Comparison of ENCODE assay signal across 12 cellular contexts in the genomic region with DNA sequence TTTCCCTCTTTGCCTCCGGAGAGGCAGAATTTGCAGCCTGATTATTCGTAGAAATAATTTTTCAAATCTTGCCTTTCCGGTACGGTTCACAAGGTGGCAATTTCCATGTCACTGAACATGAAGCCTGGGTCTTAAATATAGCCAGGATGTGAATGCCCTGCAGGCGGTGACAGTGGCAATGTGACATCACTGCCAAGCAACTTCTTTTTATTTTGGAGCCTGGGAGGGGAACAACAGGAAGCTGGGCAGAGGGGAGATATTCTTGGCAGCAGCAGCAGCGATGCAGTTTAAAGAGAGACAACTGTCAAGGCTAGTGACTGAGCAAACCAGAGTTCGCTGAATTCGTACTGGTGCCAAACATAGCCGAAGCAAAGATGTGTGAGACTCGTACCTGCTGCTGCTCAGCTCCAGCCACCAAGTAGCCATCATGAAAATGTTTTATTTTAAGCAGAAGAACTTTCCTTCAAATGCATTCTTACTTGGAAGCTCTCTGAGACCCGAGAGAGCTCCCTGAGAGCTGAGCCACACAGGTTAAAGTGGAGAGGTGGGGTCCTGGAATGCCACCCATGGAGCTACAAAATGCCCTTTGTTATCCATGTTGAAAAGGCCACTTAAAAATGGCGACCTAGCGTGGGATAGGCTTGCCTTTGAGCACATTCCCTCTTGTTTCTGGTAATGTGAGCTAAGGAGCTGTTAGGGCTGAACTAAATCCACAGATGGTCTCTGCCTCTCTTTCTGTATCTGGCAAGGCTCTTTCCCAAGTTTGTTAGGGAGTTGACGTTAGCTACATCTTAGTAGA.
A peak's percentile ranks its signal among the peaks of the same experiment; 100 is the strongest.
DNase-seq lines count a peak whose midpoint lies in the region; FAIRE-seq and TF ChIP-seq lines count a peak whose summit lies in the region.
"Had no signal": no experiment of that assay in that cellular context is flagged by ENCODE, and none has a peak within 500 bp of the region (broad histone marks: within the 10 kb centered on the region; RNA-seq: fewer than 3 reads in every experiment).

No MANE protein-coding gene starts in this region.

- H3K27ac Mint-ChIP-seq in endodermal cell = peak overlapping the region; percentile 77

- DNase-seq in NCI-H1417 (lab: John Stamatoyannopoulos, UW) (peak in 2 of 3 experiments; percentile 3 to 43), NCI-H1417 treated with DMSO at 0.1 percent for 48 hours (lab: John Stamatoyannopoulos, UW) (no peak), NCI-H2227 treated with DMSO at 0.1 percent for 48 hours (lab: John Stamatoyannopoulos, UW) (peak; percentile 37), endodermal cell (peak; percentile 87), posterior vena cava (ENCODE audit: low spot score) (peak; percentile 57), RCC 7860 (ENCODE audit: low spot score) (no peak), DMS53 (lab: John Stamatoyannopoulos, UW) (no peak), NCI-H1436 (lab: John Stamatoyannopoulos, UW) (no peak)
- DNase-seq: activated CD4-positive, CD25-positive, alpha-beta regulatory T cell; aorta; NCI-H226 had no signal

- no peak overlapping the region for H3K4me3 ChIP-seq in endodermal cell (ENCODE audit: low read length)

- 39 to 57% methylated on average over 13 to 14 of the region's 14 CpGs for WGBS in endodermal cell (ENCODE audit: insufficient coverage in 1 of 2, insufficient read length in 1 of 2), 2 experiments

- no peak overlapping the region for H3K9ac ChIP-seq in endodermal cell (ENCODE audit: extremely low read depth, low read length, poor library complexity, severe bottlenecking)

- FAIRE-seq in RCC 7860 (lab: Jason Lieb, UNC) = no peak

- H3K27me3 Mint-ChIP-seq in endodermal cell (ENCODE audit: insufficient read depth) = no peaks in the 10 kb centered on the region

- no peak overlapping the region for H3K4me3 Mint-ChIP-seq in endodermal cell

- H3K36me3 ChIP-seq in endodermal cell (ENCODE audit: control insufficient read depth, insufficient read depth, low read length) = no peaks in the 10 kb centered on the region

- no peaks in the 10 kb centered on the region for H3K36me3 Mint-ChIP-seq in endodermal cell (ENCODE audit: low read depth)

- H3K4me1 Mint-ChIP-seq in endodermal cell = peaks cover 36% of the 10 kb centered on the region

- H3K9me3 ChIP-seq in endodermal cell (ENCODE audit: control insufficient read depth, low read length) = no peaks in the 10 kb centered on the region

- no peak overlapping the region for H3K27ac ChIP-seq in endodermal cell (ENCODE audit: low read depth, low read length)
- H3K27ac ChIP-seq: 22Rv1 had no signal

- peaks cover 14% of the 10 kb centered on the region for H3K4me1 ChIP-seq in endodermal cell (ENCODE audit: control insufficient read depth, insufficient read depth, low read length)

- TF ChIP-seq CTCF in endodermal cell (conservative IDR thresholded peaks at IDR 0.05) = no peak

- H3K27me3 ChIP-seq in endodermal cell (ENCODE audit: control insufficient read depth, insufficient read depth, low read length, poor library complexity, severe bottlenecking) = no peaks in the 10 kb centered on the region

- intact Hi-C loops in posterior vena cava (cut with DNase I) = no loop called here

- no peaks in the 10 kb centered on the region for H3K9me3 Mint-ChIP-seq in endodermal cell

Comparison
In these comparisons a context has a peak if more than half of its experiments do, and no peak if none do; other contexts are left out.
1. DNase-seq: peak in NCI-H1417 (2 of 3), NCI-H2227 treated with DMSO at 0.1 percent for 48 hours (single experiment), endodermal cell (single experiment) and posterior vena cava (single experiment); none in NCI-H1417 treated with DMSO at 0.1 percent for 48 hours (single experiment), RCC 7860 (single experiment), DMS53 (single experiment) and NCI-H1436 (single experiment).